24 cellular contexts compared by ENCODE assay signal in genomic region chr20:46583411-46584214, GRCh38. TPM values are rescaled to one million over a fixed set of nuclear protein-coding genes. Genes with fewer than 3 reads are reported as not detected.
DNase-seq lines count a peak whose midpoint lies in the region; ATAC-seq and TF ChIP-seq lines count a peak whose summit lies in the region.
"Had no signal": no experiment of that assay in that cellular context is flagged by ENCODE, and none has a peak within 500 bp of the region (broad histone marks: within the 10 kb centered on the region; RNA-seq: fewer than 3 reads in every experiment).

No MANE protein-coding gene starts in this region.

- ATAC-seq in activated CD8-positive, alpha-beta memory T cell treated with anti-CD3 and anti-CD28 coated beads, Interleukin-2, amount 10 ng/mL, durations not matched to agents 7 days and 5 days = no peak
- no peak for ATAC-seq in HG03159 (IDR thresholded peaks at IDR 0.05; ENCODE audit: unreplicated experiment)
- ATAC-seq: activated T-helper 17 cell treated with anti-CD3 and anti-CD28 coated beads, Interleukin-2, amount 50 U/mL, for 72 hours had no signal

- H3K9me3 ChIP-seq in A673 (ENCODE audit: low read depth, low read length, poor library complexity, severe bottlenecking) (no peaks in the 10 kb centered on the region), ectodermal cell (ENCODE audit: control insufficient read depth, low read length) (peaks cover 3% of the 10 kb centered on the region)
- H3K9me3 ChIP-seq: thoracic aorta had no signal

- H3K27me3 ChIP-seq in A673 (replicated peaks; ENCODE audit: insufficient read depth, low read depth, low read length, poor library complexity) = no peaks in the 10 kb centered on the region
- H3K27me3 ChIP-seq in ectodermal cell (ENCODE audit: control insufficient read depth, insufficient read depth, low read length, poor library complexity, severe bottlenecking) = no peaks in the 10 kb centered on the region
- H3K27me3 ChIP-seq: brain microvascular endothelial cell had no signal

- H3K27ac ChIP-seq in A673 (ENCODE audit: low read depth, low read length, poor library complexity, severe bottlenecking) = no peak overlapping the region
- H3K27ac ChIP-seq in ectodermal cell (ENCODE audit: insufficient read depth, low read depth, low read length, poor library complexity, severe bottlenecking) = peak overlapping the region; percentile 20
- H3K27ac ChIP-seq: brain microvascular endothelial cell, epithelial cell of prostate, parathyroid adenoma, thoracic aorta had no signal

- POLR2A ChIA-PET in A673 (lab: Charles Lee; ENCODE audit: low non-redundant PET) = no interaction called here

- no peaks in the 10 kb centered on the region for H3K9me3 Mint-ChIP-seq in activated CD8-positive, alpha-beta memory T cell treated with anti-CD3 and anti-CD28 coated beads, Interleukin-2, amount 10 ng/mL, durations not matched to agents 7 days and 5 days (ENCODE audit: low read depth)
- H3K9me3 Mint-ChIP-seq: activated T-helper 17 cell treated with anti-CD3 and anti-CD28 coated beads, Interleukin-2, amount 50 U/mL, for 72 hours; CD4-positive, CD25-positive, alpha-beta regulatory T cell; immature natural killer cell; T-helper 2 cell treated with Interferon-gamma antibody and Interleukin-4, amounts not matched to agents 5 μg/mL and 100 μg/mL, for 36 hours had no signal

- H3K4me1 Mint-ChIP-seq in activated CD8-positive, alpha-beta memory T cell treated with anti-CD3 and anti-CD28 coated beads, Interleukin-2, amount 10 ng/mL, durations not matched to agents 7 days and 5 days = no peaks in the 10 kb centered on the region
- H3K4me1 Mint-ChIP-seq: activated T-helper 17 cell treated with anti-CD3 and anti-CD28 coated beads, Interleukin-2, amount 50 U/mL, for 72 hours; CD4-positive, CD25-positive, alpha-beta regulatory T cell; immature natural killer cell had no signal

- H3K36me3 Mint-ChIP-seq in activated CD8-positive, alpha-beta memory T cell treated with anti-CD3 and anti-CD28 coated beads, Interleukin-2, amount 10 ng/mL, durations not matched to agents 7 days and 5 days = no peaks in the 10 kb centered on the region
- H3K36me3 Mint-ChIP-seq: CD4-positive, CD25-positive, alpha-beta regulatory T cell had no signal

- no peak overlapping the region for H3K27ac Mint-ChIP-seq in activated CD8-positive, alpha-beta memory T cell treated with anti-CD3 and anti-CD28 coated beads, Interleukin-2, amount 10 ng/mL, durations not matched to agents 7 days and 5 days
- H3K27ac Mint-ChIP-seq: activated T-helper 17 cell treated with anti-CD3 and anti-CD28 coated beads, Interleukin-2, amount 50 U/mL, for 72 hours; CD4-positive, CD25-positive, alpha-beta regulatory T cell; immature natural killer cell; T-helper 2 cell treated with Interferon-gamma antibody and Interleukin-4, amounts not matched to agents 5 μg/mL and 100 μg/mL, for 36 hours had no signal

- CTCF ChIA-PET in A673 (lab: Charles Lee) = no interaction called here
- CTCF ChIA-PET in activated CD8-positive, alpha-beta memory T cell treated with anti-CD3 and anti-CD28 coated beads, Interleukin-2, amount 10 ng/mL, durations not matched to agents 7 days and 5 days (lab: Charles Lee) = interaction anchor here (1.4 to 1.7 kb wide), 2 partner anchors 21 to 23 kb away, joined by 4 to 7 read pairs; no protein-coding TSS in a partner anchor

- 9% methylated on average over 17 of the region's 17 CpGs for WGBS in ectodermal cell, 2 experiments

- in situ Hi-C loops in GM13977 (cut with MboI; ENCODE audit: low pct_unique_long_range_greater_than_20kb, low sequenced_read_pairs, unreplicated experiment) = no loop called here

- no peak overlapping the region for H3K4me3 ChIP-seq in A673 (ENCODE audit: low read depth, low read length, poor library complexity, severe bottlenecking)
- no peak overlapping the region for H3K4me3 ChIP-seq in ectodermal cell (ENCODE audit: insufficient read depth, low read depth, low read length)
- H3K4me3 ChIP-seq: thoracic aorta had no signal

- TF ChIP-seq CTCF in A673 (conservative IDR thresholded peaks at IDR 0.05; ENCODE audit: low read depth, low read length) = no peak
- no peak for TF ChIP-seq CTCF in GM13977 (IDR thresholded peaks at IDR 0.05; ENCODE audit: extremely low read depth, insufficient read depth, missing control alignments)

- peaks cover 10% of the 10 kb centered on the region for H3K4me1 ChIP-seq in A673 (ENCODE audit: insufficient read depth, low read length, poor library complexity, severe bottlenecking)
- peaks cover 11% of the 10 kb centered on the region for H3K4me1 ChIP-seq in ectodermal cell (ENCODE audit: control insufficient read depth, insufficient read depth, low read length)
- H3K4me1 ChIP-seq: parathyroid adenoma had no signal

- intact Hi-C loops in A673 (cut with micrococcal nuclease; ENCODE audit: unreplicated experiment) = no loop called here

- no TSS peak for BruUV-seq in A673 (replicated peaks; lab: Mats Ljungman, UMichigan)

- H3K36me3 ChIP-seq in A673 (ENCODE audit: insufficient read depth, low read length, poor library complexity, severe bottlenecking) (no peaks in the 10 kb centered on the region), ectodermal cell (ENCODE audit: control insufficient read depth, insufficient read depth, low read length) (no peaks in the 10 kb centered on the region)
- H3K36me3 ChIP-seq: brain microvascular endothelial cell, thoracic aorta had no signal

- H3K4me3 Mint-ChIP-seq in activated CD8-positive, alpha-beta memory T cell treated with anti-CD3 and anti-CD28 coated beads, Interleukin-2, amount 10 ng/mL, durations not matched to agents 7 days and 5 days = no peak overlapping the region
- H3K4me3 Mint-ChIP-seq: activated T-helper 17 cell treated with anti-CD3 and anti-CD28 coated beads, Interleukin-2, amount 50 U/mL, for 72 hours; CD4-positive, CD25-positive, alpha-beta regulatory T cell; immature natural killer cell; T-helper 2 cell treated with Interferon-gamma antibody and Interleukin-4, amounts not matched to agents 5 μg/mL and 100 μg/mL, for 36 hours had no signal

- H3K27me3 Mint-ChIP-seq in activated CD8-positive, alpha-beta memory T cell treated with anti-CD3 and anti-CD28 coated beads, Interleukin-2, amount 10 ng/mL, durations not matched to agents 7 days and 5 days = peaks cover 26% of the 10 kb centered on the region

- DNase-seq in A673 (ENCODE audit: low spot score) (peak; percentile 82), NCI-H146 (lab: John Stamatoyannopoulos, UW) (peak; percentile 98), midbrain (lab: John Stamatoyannopoulos, UW) (peak; percentile 60), NCI-H1436 treated with DMSO at 0.1 percent for 48 hours (lab: John Stamatoyannopoulos, UW) (no peak), GM13977 (ENCODE audit: low spot score) (no peak)
- DNase-seq in activated CD8-positive, alpha-beta memory T cell treated with anti-CD3 and anti-CD28 coated beads, Interleukin-2, amount 10 ng/mL, durations not matched to agents 7 days and 5 days = no peak
- DNase-seq: activated CD4-positive, CD25-positive, alpha-beta regulatory T cell; brain microvascular endothelial cell; CD4-positive, CD25-positive, alpha-beta regulatory T cell; cortex of kidney; immature natural killer cell; NCI-H2107; small intestine; stimulated activated CD4-positive, alpha-beta T cell treated with anti-CD3 and anti-CD28 coated beads, Interleukin-4, amount 100 ng/mL, for 4 hours had no signal

RNA-seq across cellular contexts. Expression of gene OCSTAMP, which starts 33.2 kb away (rescaled TPM):
- not detected in 2 replicates for total RNA-seq in A673 (2021)
- polyA plus RNA-seq in ectodermal cell (2013, experiment 1 of 4) = not detected
- polyA plus RNA-seq in ectodermal cell (2013, experiment 2 of 4) = 0.12 TPM
- polyA plus RNA-seq in ectodermal cell (2013, experiment 3 of 4) = not detected
- not detected for polyA plus RNA-seq in ectodermal cell (2013, experiment 4 of 4)
- not detected for total RNA-seq in activated CD8-positive, alpha-beta memory T cell treated with anti-CD3 and anti-CD28 coated beads, Interleukin-2, amount 10 ng/mL, durations not matched to agents 7 days and 5 days
- total RNA-seq: CD4-positive, CD25-positive, alpha-beta regulatory T cell; frontal cortex; HT-29; lower leg skin; thoracic aorta had no signal
- polyA plus RNA-seq: CD4-positive, CD25-positive, alpha-beta regulatory T cell; immature natural killer cell had no signal

Comparison
In these comparisons a context has a peak if more than half of its experiments do, and no peak if none do; other contexts are left out.
1. DNase-seq: peak in A673 (single experiment), NCI-H146 (single experiment) and midbrain (single experiment); none in NCI-H1436 treated with DMSO at 0.1 percent for 48 hours (single experiment), GM13977 (single experiment) and activated CD8-positive, alpha-beta memory T cell treated with anti-CD3 and anti-CD28 coated beads, Interleukin-2, amount 10 ng/mL, durations not matched to agents 7 days and 5 days (single experiment).